In genomic region chr6:162177733-162178132, GRCh38 we compare ENCODE assay signal across 8 cellular contexts.
DNase-seq lines count a peak whose midpoint lies in the region; ATAC-seq and TF ChIP-seq lines count a peak whose summit lies in the region.
"Had no signal": no experiment of that assay in that cellular context is flagged by ENCODE, and none has a peak within 500 bp of the region (broad histone marks: within the 10 kb centered on the region; RNA-seq: fewer than 3 reads in every experiment).

No MANE protein-coding gene starts in this region.

- H3K27me3 ChIP-seq in WERI-Rb-1 (ENCODE audit: insufficient read depth, low read depth, severe bottlenecking) (no peaks in the 10 kb centered on the region), right cardiac atrium (ENCODE audit: control insufficient read depth, insufficient read depth) (no peaks in the 10 kb centered on the region)

- no peaks in the 10 kb centered on the region for H3K27me3 Mint-ChIP-seq in activated CD8-positive, alpha-beta T cell treated with anti-CD3 and anti-CD28 coated beads, Interleukin-2, amount 10 ng/mL, durations not matched to agents 7 days and 5 days (ENCODE audit: low read depth)

- H3K4me1 ChIP-seq in right cardiac atrium (ENCODE audit: control insufficient read depth, insufficient read depth, low read length), result no peaks in the 10 kb centered on the region

- CTCF ChIA-PET in activated CD8-positive, alpha-beta T cell treated with anti-CD3 and anti-CD28 coated beads, Interleukin-2, amount 10 ng/mL, durations not matched to agents 7 days and 5 days (lab: Charles Lee), result no interaction called here

- peak; percentile 79 for DNase-seq in NCI-H1092 treated with DMSO at 0.1 percent for 48 hours (lab: John Stamatoyannopoulos, UW)
- peak; percentile 35 for DNase-seq in WERI-Rb-1
- peak in 1 of 3 donors; percentile 63 for DNase-seq in right cardiac atrium
- peak; percentile 55 for DNase-seq in smooth muscle cell of the brain vasculature (ENCODE audit: low read depth, low spot score)
- DNase-seq in activated CD8-positive, alpha-beta T cell treated with anti-CD3 and anti-CD28 coated beads, Interleukin-2, amount 10 ng/mL, durations not matched to agents 7 days and 5 days, result no peak
- DNase-seq: activated T-cell treated with anti-CD3 and anti-CD28 coated beads, Interleukin-2, amount 50 U/mL, for 1 hour had no signal

- H3K27ac Mint-ChIP-seq in activated CD8-positive, alpha-beta T cell treated with anti-CD3 and anti-CD28 coated beads, Interleukin-2, amount 10 ng/mL, durations not matched to agents 7 days and 5 days, result no peak overlapping the region

- H3K27ac ChIP-seq in WERI-Rb-1 (no peak overlapping the region), right cardiac atrium (ENCODE audit: low read length) (no peak overlapping the region)

- intact Hi-C loops in right cardiac atrium (cut with DNase I), result loop anchor here in 1 of 4 donors (10.0 kb wide), 1 partner anchor 557 kb away; no protein-coding TSS in a partner anchor

- ATAC-seq in right cardiac atrium (peak; percentile 84 to 86), HG03442 (IDR thresholded peaks at IDR 0.05; ENCODE audit: unreplicated experiment) (no peak), HG03457 (IDR thresholded peaks at IDR 0.05; ENCODE audit: unreplicated experiment) (no peak)
- no peak for ATAC-seq in activated CD8-positive, alpha-beta T cell treated with anti-CD3 and anti-CD28 coated beads, Interleukin-2, amount 10 ng/mL, durations not matched to agents 7 days and 5 days

- H3K4me3 ChIP-seq in WERI-Rb-1 (ENCODE audit: low read depth, low read length), result no peak overlapping the region
- no peak overlapping the region for H3K4me3 ChIP-seq in right cardiac atrium (ENCODE audit: low read length)

- H3K9me3 ChIP-seq in WERI-Rb-1 (ENCODE audit: severe bottlenecking) (no peaks in the 10 kb centered on the region), right cardiac atrium (ENCODE audit: control insufficient read depth, low read length) (no peaks in the 10 kb centered on the region)

- peaks cover 2% of the 10 kb centered on the region for H3K4me1 Mint-ChIP-seq in activated CD8-positive, alpha-beta T cell treated with anti-CD3 and anti-CD28 coated beads, Interleukin-2, amount 10 ng/mL, durations not matched to agents 7 days and 5 days (ENCODE audit: low read depth)

- no peaks in the 10 kb centered on the region for H3K9me3 Mint-ChIP-seq in activated CD8-positive, alpha-beta T cell treated with anti-CD3 and anti-CD28 coated beads, Interleukin-2, amount 10 ng/mL, durations not matched to agents 7 days and 5 days (ENCODE audit: insufficient read depth)

- no peak overlapping the region for H3K4me3 Mint-ChIP-seq in activated CD8-positive, alpha-beta T cell treated with anti-CD3 and anti-CD28 coated beads, Interleukin-2, amount 10 ng/mL, durations not matched to agents 7 days and 5 days

- TF ChIP-seq CTCF in WERI-Rb-1 (IDR thresholded peaks at IDR 0.05; ENCODE audit: low read depth, low read length), result peak; percentile 39

- no peaks in the 10 kb centered on the region for H3K36me3 Mint-ChIP-seq in activated CD8-positive, alpha-beta T cell treated with anti-CD3 and anti-CD28 coated beads, Interleukin-2, amount 10 ng/mL, durations not matched to agents 7 days and 5 days (ENCODE audit: low read depth)

- 28% methylated on average over 4 of the region's 4 CpGs for WGBS in right cardiac atrium

- no peaks in the 10 kb centered on the region for H3K36me3 ChIP-seq in WERI-Rb-1

- POLR2A ChIA-PET in activated CD8-positive, alpha-beta T cell treated with anti-CD3 and anti-CD28 coated beads, Interleukin-2, amount 10 ng/mL, durations not matched to agents 7 days and 5 days (lab: Charles Lee), result no interaction called here

Comparison
In these comparisons a context has a peak if more than half of its experiments do, and no peak if none do; other contexts are left out.
1. ATAC-seq: peak in right cardiac atrium (2 of 2); none in activated CD8-positive, alpha-beta T cell treated with anti-CD3 and anti-CD28 coated beads, Interleukin-2, amount 10 ng/mL, durations not matched to agents 7 days and 5 days (single experiment), HG03442 (single experiment) and HG03457 (single experiment).